9 cellular contexts compared by ENCODE assay signal in genomic region chr1:159214149-159214760, GRCh38. TPM values are rescaled to one million over a fixed set of nuclear protein-coding genes. Genes with fewer than 3 reads are reported as not detected.
A peak's percentile ranks its signal among the peaks of the same experiment; 100 is the strongest.
DNase-seq lines count a peak whose midpoint lies in the region; ATAC-seq and TF ChIP-seq lines count a peak whose summit lies in the region.
"Had no signal": no experiment of that assay in that cellular context is flagged by ENCODE, and none has a peak within 500 bp of the region (broad histone marks: within the 10 kb centered on the region; RNA-seq: fewer than 3 reads in every experiment).

No MANE protein-coding gene starts in this region.

- no peaks in the 10 kb centered on the region for H3K4me1 ChIP-seq in neutrophil (ENCODE audit: control insufficient read depth in 1 of 2, insufficient read depth in 1 of 2, low read depth in 1 of 2, low read length in 1 of 2)
- H3K4me1 ChIP-seq: SJCRH30 had no signal

- peak; percentile 98 for TF ChIP-seq CTCF in CD4-positive, alpha-beta T cell (IDR thresholded peaks at IDR 0.05)
- peak; percentile 81 for TF ChIP-seq CTCF in neutrophil (IDR thresholded peaks at IDR 0.05)

- H3K4me1 Mint-ChIP-seq in CD4-positive, alpha-beta T cell (ENCODE audit: low read depth) = no peaks in the 10 kb centered on the region
- H3K4me1 Mint-ChIP-seq in activated CD4-positive, alpha-beta T cell treated with anti-CD3 and anti-CD28 coated beads for 36 hours = no peaks in the 10 kb centered on the region
- H3K4me1 Mint-ChIP-seq in activated T-helper 2 cell treated with anti-CD3 and anti-CD28 coated beads, Interferon-gamma antibody, Interleukin-2, Interleukin-4, amounts not matched to agents 10 μg/mL and 5 μg/mL and 100 μg/mL, durations not matched to agents 14 hours and 24 hours and 36 hours (ENCODE audit: low read depth) = peaks cover 1% of the 10 kb centered on the region

- peak in 6 of 10 experiments; percentile 4 to 23 (median 10) for DNase-seq in CD4-positive, alpha-beta T cell
- peak; percentile 19 for DNase-seq in MV-4-11 (lab: John Stamatoyannopoulos, UW)
- DNase-seq in activated CD4-positive, alpha-beta T cell treated with anti-CD3 and anti-CD28 coated beads for 36 hours = peak; percentile 59
- DNase-seq in activated T-helper 2 cell treated with anti-CD3 and anti-CD28 coated beads, Interferon-gamma antibody, Interleukin-2, Interleukin-4, amounts not matched to agents 10 μg/mL and 5 μg/mL and 100 μg/mL, durations not matched to agents 14 hours and 24 hours and 36 hours (ENCODE audit: low spot score) = no peak

- no peak overlapping the region for H3K4me3 ChIP-seq in neutrophil (ENCODE audit: low read depth in 1 of 2, low read length in 1 of 2)
- H3K4me3 ChIP-seq: SJCRH30 had no signal

- H3K36me3 ChIP-seq in neutrophil = no peaks in the 10 kb centered on the region
- H3K36me3 ChIP-seq: SJCRH30 had no signal

- no peaks in the 10 kb centered on the region for H3K9me3 ChIP-seq in CD4-positive, alpha-beta T cell (ENCODE audit: control insufficient read depth, low read length)
- H3K9me3 ChIP-seq in neutrophil = no peaks in the 10 kb centered on the region
- H3K9me3 ChIP-seq: SJCRH30 had no signal

- intact Hi-C loops in CD4-positive, alpha-beta T cell (cut with DNase I, micrococcal nuclease) = loop anchor here in 1 of 2 experiments (5.0 to 10.0 kb wide), 3 partner anchors 82 to 1012 kb away; no protein-coding TSS in a partner anchor
- intact Hi-C loops in activated CD4-positive, alpha-beta T cell treated with anti-CD3 and anti-CD28 coated beads for 36 hours (cut with DNase I, micrococcal nuclease) = loop anchor here in 1 of 2 experiments (2.0 kb wide), 1 partner anchor 677 kb away; no protein-coding TSS in a partner anchor
- intact Hi-C loops in activated T-helper 2 cell treated with anti-CD3 and anti-CD28 coated beads, Interferon-gamma antibody, Interleukin-2, Interleukin-4, amounts not matched to agents 10 μg/mL and 5 μg/mL and 100 μg/mL, durations not matched to agents 14 hours and 24 hours and 36 hours (cut with micrococcal nuclease) = loop anchor here (5.0 kb wide), 1 partner anchor 82 kb away; no protein-coding TSS in a partner anchor

- H3K27ac Mint-ChIP-seq in CD4-positive, alpha-beta T cell = no peak overlapping the region
- H3K27ac Mint-ChIP-seq in activated CD4-positive, alpha-beta T cell treated with anti-CD3 and anti-CD28 coated beads for 36 hours = no peak overlapping the region
- H3K27ac Mint-ChIP-seq in activated T-helper 2 cell treated with anti-CD3 and anti-CD28 coated beads, Interferon-gamma antibody, Interleukin-2, Interleukin-4, amounts not matched to agents 10 μg/mL and 5 μg/mL and 100 μg/mL, durations not matched to agents 14 hours and 24 hours and 36 hours = no peak overlapping the region

- peaks cover 73% of the 10 kb centered on the region for H3K27me3 Mint-ChIP-seq in CD4-positive, alpha-beta T cell
- H3K27me3 Mint-ChIP-seq in activated CD4-positive, alpha-beta T cell treated with anti-CD3 and anti-CD28 coated beads for 36 hours = peaks cover 36% of the 10 kb centered on the region
- peaks cover 11% of the 10 kb centered on the region for H3K27me3 Mint-ChIP-seq in activated T-helper 2 cell treated with anti-CD3 and anti-CD28 coated beads, Interferon-gamma antibody, Interleukin-2, Interleukin-4, amounts not matched to agents 10 μg/mL and 5 μg/mL and 100 μg/mL, durations not matched to agents 14 hours and 24 hours and 36 hours (ENCODE audit: low read depth)

- CTCF ChIA-PET in CD4-positive, alpha-beta T cell (lab: Charles Lee) = interaction anchor here (0.6 to 1.8 kb wide), 9 partner anchors 9 to 1629 kb away, joined by 3 to 7 read pairs (median 3); no protein-coding TSS in a partner anchor
- CTCF ChIA-PET in activated CD4-positive, alpha-beta T cell treated with anti-CD3 and anti-CD28 coated beads for 36 hours (lab: Charles Lee) = interaction anchor here (0.6 to 9.8 kb wide), 39 partner anchors 9 to 1090 kb away, joined by 3 to 132 read pairs (median 4); partner anchors contain the start of gene ACKR1

- peaks cover 9% of the 10 kb centered on the region for H3K27me3 ChIP-seq in CD4-positive, alpha-beta T cell (ENCODE audit: control insufficient read depth, insufficient read depth, low read length)
- H3K27me3 ChIP-seq in neutrophil = peaks cover 10% of the 10 kb centered on the region
- H3K27me3 ChIP-seq: SJCRH30 had no signal

- no peak overlapping the region for H3K4me3 Mint-ChIP-seq in CD4-positive, alpha-beta T cell
- H3K4me3 Mint-ChIP-seq in activated CD4-positive, alpha-beta T cell treated with anti-CD3 and anti-CD28 coated beads for 36 hours = no peak overlapping the region
- no peak overlapping the region for H3K4me3 Mint-ChIP-seq in activated T-helper 2 cell treated with anti-CD3 and anti-CD28 coated beads, Interferon-gamma antibody, Interleukin-2, Interleukin-4, amounts not matched to agents 10 μg/mL and 5 μg/mL and 100 μg/mL, durations not matched to agents 14 hours and 24 hours and 36 hours (ENCODE audit: low read depth)

- H3K27ac ChIP-seq in CD4-positive, alpha-beta T cell (ENCODE audit: low read depth, low read length) = no peak overlapping the region
- no peak overlapping the region for H3K27ac ChIP-seq in neutrophil
- H3K27ac ChIP-seq: SJCRH30 had no signal

- H3K9me3 Mint-ChIP-seq in CD4-positive, alpha-beta T cell = no peaks in the 10 kb centered on the region
- no peaks in the 10 kb centered on the region for H3K9me3 Mint-ChIP-seq in activated CD4-positive, alpha-beta T cell treated with anti-CD3 and anti-CD28 coated beads for 36 hours (ENCODE audit: low read depth)
- H3K9me3 Mint-ChIP-seq in activated T-helper 2 cell treated with anti-CD3 and anti-CD28 coated beads, Interferon-gamma antibody, Interleukin-2, Interleukin-4, amounts not matched to agents 10 μg/mL and 5 μg/mL and 100 μg/mL, durations not matched to agents 14 hours and 24 hours and 36 hours = no peaks in the 10 kb centered on the region

- no peaks in the 10 kb centered on the region for H3K36me3 Mint-ChIP-seq in CD4-positive, alpha-beta T cell (ENCODE audit: low read depth)
- H3K36me3 Mint-ChIP-seq in activated CD4-positive, alpha-beta T cell treated with anti-CD3 and anti-CD28 coated beads for 36 hours (ENCODE audit: low read depth) = no peaks in the 10 kb centered on the region
- H3K36me3 Mint-ChIP-seq in activated T-helper 2 cell treated with anti-CD3 and anti-CD28 coated beads, Interferon-gamma antibody, Interleukin-2, Interleukin-4, amounts not matched to agents 10 μg/mL and 5 μg/mL and 100 μg/mL, durations not matched to agents 14 hours and 24 hours and 36 hours (ENCODE audit: low read depth) = no peaks in the 10 kb centered on the region

- ATAC-seq in CD4-positive, alpha-beta T cell (ENCODE audit: poor library complexity) = no peak
- peak; percentile 51 for ATAC-seq in GM19025 (IDR thresholded peaks at IDR 0.05; ENCODE audit: low read depth, unreplicated experiment)
- no peak for ATAC-seq in activated CD4-positive, alpha-beta T cell treated with anti-CD3 and anti-CD28 coated beads for 36 hours
- peak; percentile 65 for ATAC-seq in esophagus mucosa
- ATAC-seq in HG03095 (IDR thresholded peaks at IDR 0.05; ENCODE audit: unreplicated experiment) = no peak

- POLR2A ChIA-PET in CD4-positive, alpha-beta T cell (lab: Charles Lee) = no interaction called here
- POLR2A ChIA-PET in activated CD4-positive, alpha-beta T cell treated with anti-CD3 and anti-CD28 coated beads for 36 hours (lab: Charles Lee) = no interaction called here

RNA-seq across cellular contexts. Expression of gene ACKR1, which starts 9.6 kb away (rescaled TPM):
- total RNA-seq in CD4-positive, alpha-beta T cell = not detected
- not detected for total RNA-seq in activated CD4-positive, alpha-beta T cell treated with anti-CD3 and anti-CD28 coated beads for 36 hours
- 17.6 TPM for total RNA-seq in esophagus mucosa
- not detected in 2 replicates for total RNA-seq in activated T-helper 2 cell treated with anti-CD3 and anti-CD28 coated beads, Interferon-gamma antibody, Interleukin-2, Interleukin-4, amounts not matched to agents 10 μg/mL and 5 μg/mL and 100 μg/mL, durations not matched to agents 14 hours and 24 hours and 36 hours
- total RNA-seq: SJCRH30 had no signal

RNA-seq across cellular contexts. Expression of gene CADM3, which starts 42.8 kb away (rescaled TPM):
- total RNA-seq in CD4-positive, alpha-beta T cell = not detected
- total RNA-seq in activated CD4-positive, alpha-beta T cell treated with anti-CD3 and anti-CD28 coated beads for 36 hours = not detected
- total RNA-seq in esophagus mucosa = 0.48 TPM
- total RNA-seq in activated T-helper 2 cell treated with anti-CD3 and anti-CD28 coated beads, Interferon-gamma antibody, Interleukin-2, Interleukin-4, amounts not matched to agents 10 μg/mL and 5 μg/mL and 100 μg/mL, durations not matched to agents 14 hours and 24 hours and 36 hours = not detected in 2 replicates
- total RNA-seq: SJCRH30 had no signal

Comparison
In these comparisons a context has a peak if more than half of its experiments do, and no peak if none do; other contexts are left out.
1. ATAC-seq: peak in GM19025 (single experiment) and esophagus mucosa (single experiment); none in CD4-positive, alpha-beta T cell (single experiment), activated CD4-positive, alpha-beta T cell treated with anti-CD3 and anti-CD28 coated beads for 36 hours (single experiment) and HG03095 (single experiment).
2. RNA of gene ACKR1, which starts 9.6 kb away (total RNA-seq): 17.6 TPM in esophagus mucosa (single experiment); not detected in activated CD4-positive, alpha-beta T cell treated with anti-CD3 and anti-CD28 coated beads for 36 hours, not detected in CD4-positive, alpha-beta T cell and not detected in activated T-helper 2 cell treated with anti-CD3 and anti-CD28 coated beads, Interferon-gamma antibody, Interleukin-2, Interleukin-4, amounts not matched to agents 10 μg/mL and 5 μg/mL and 100 μg/mL, durations not matched to agents 14 hours and 24 hours and 36 hours; every median in the first group is over 10 times any median in the second.